ENCODE assay signal across 12 cellular contexts in genomic region chr16:48498761-48499600, GRCh38.
A peak's percentile ranks its signal among the peaks of the same experiment; 100 is the strongest.
DNase-seq lines count a peak whose midpoint lies in the region; ATAC-seq and TF ChIP-seq lines count a peak whose summit lies in the region.
"Had no signal": no experiment of that assay in that cellular context is flagged by ENCODE, and none has a peak within 500 bp of the region (broad histone marks: within the 10 kb centered on the region; RNA-seq: fewer than 3 reads in every experiment).

No MANE protein-coding gene starts in this region.

- peaks cover 0 to 24% of the 10 kb centered on the region in 2 donors for H3K4me1 ChIP-seq in ascending aorta
- peaks cover 0 to 37% of the 10 kb centered on the region in 2 donors for H3K4me1 ChIP-seq in right atrium auricular region

- peaks cover 0 to 8% (median 0%) of the 10 kb centered on the region in 9 donors for H3K9me3 Mint-ChIP-seq in naive thymus-derived CD8-positive, alpha-beta T cell

- H3K4me3 ChIP-seq in ascending aorta (no peak overlapping the region), right atrium auricular region (no peak overlapping the region)
- H3K4me3 ChIP-seq: HAP-1 had no signal

- TF ChIP-seq EP300 in Ishikawa (IDR thresholded peaks at IDR 0.05; ENCODE audit: borderline replicate concordance), result no peak

- H3K4me3 Mint-ChIP-seq in naive thymus-derived CD8-positive, alpha-beta T cell, result no peak overlapping the region
- H3K4me3 Mint-ChIP-seq: T-helper 17 cell had no signal

- H3K9me3 ChIP-seq in ascending aorta (no peaks in the 10 kb centered on the region), right atrium auricular region (peaks cover 0 to 7% of the 10 kb centered on the region in 2 donors)
- H3K9me3 ChIP-seq: HAP-1 had no signal

- no peak for ATAC-seq in naive thymus-derived CD8-positive, alpha-beta T cell
- ATAC-seq: T-helper 17 cell had no signal

- H3K36me3 ChIP-seq in ascending aorta (no peaks in the 10 kb centered on the region), right atrium auricular region (no peaks in the 10 kb centered on the region)
- H3K36me3 ChIP-seq: HAP-1 had no signal

- H3K27ac Mint-ChIP-seq in naive thymus-derived CD8-positive, alpha-beta T cell, result no peak overlapping the region
- H3K27ac Mint-ChIP-seq: T-helper 17 cell had no signal

- no peaks in the 10 kb centered on the region for H3K27me3 Mint-ChIP-seq in naive thymus-derived CD8-positive, alpha-beta T cell
- H3K27me3 Mint-ChIP-seq: T-helper 17 cell had no signal

- CTCF ChIA-PET in HEK293T (lab: Yijun Ruan, JAX), result interaction anchor here (0.6 kb wide), 1 partner anchor 57 kb away, joined by 3 read pairs; no protein-coding TSS in a partner anchor

- H3K36me3 Mint-ChIP-seq in naive thymus-derived CD8-positive, alpha-beta T cell, result no peaks in the 10 kb centered on the region

- peaks cover 0 to 2% (median under 1%) of the 10 kb centered on the region in 4 donors for H3K4me1 Mint-ChIP-seq in naive thymus-derived CD8-positive, alpha-beta T cell
- H3K4me1 Mint-ChIP-seq: T-helper 17 cell had no signal

- no peaks in the 10 kb centered on the region for H3K27me3 ChIP-seq in ascending aorta
- no peaks in the 10 kb centered on the region for H3K27me3 ChIP-seq in right atrium auricular region

- intact Hi-C loops in ascending aorta (cut with DNase I), result no loop called here

- H3K27ac ChIP-seq in ascending aorta, result peak overlapping the region; percentile 48 to 49
- H3K27ac ChIP-seq in right atrium auricular region, result peak overlapping the region; percentile 34 to 66

- POLR2A ChIA-PET in HEK293T (lab: Yijun Ruan, JAX), result interaction anchor here (1.9 kb wide), 1 partner anchor 113 kb away, joined by 6 read pairs; the partner anchor contains the start of gene SIAH1
- POLR2A ChIA-PET in naive thymus-derived CD8-positive, alpha-beta T cell (lab: Charles Lee), result no interaction called here

- DNase-seq in ascending aorta (ENCODE audit: low spot score in 2 of 2) (no peak), right atrium auricular region (ENCODE audit: low spot score) (peak; percentile 88), stromal cell of bone marrow (ENCODE audit: low read depth) (peak; percentile 36), HEK293T (ENCODE audit: extremely low spot score) (no peak), RPMI8226 (no peak)
- no peak for DNase-seq in effector CD8-positive, alpha-beta T cell (lab: John Stamatoyannopoulos, UW)
- no peak for DNase-seq in naive thymus-derived CD8-positive, alpha-beta T cell
- DNase-seq: activated naive CD4-positive, alpha-beta T cell treated with Interleukin-2 at 50 U/mL for 16 hours; KG1; T-helper 17 cell had no signal

- TF ChIP-seq CTCF in ascending aorta (IDR thresholded peaks at IDR 0.05), result no peak
- no peak for TF ChIP-seq CTCF in right atrium auricular region (IDR thresholded peaks at IDR 0.05)

- TF ChIP-seq RAD21 in Ishikawa (IDR thresholded peaks at IDR 0.05; ENCODE audit: low read depth), result no peak

TF ChIP-seq in Ishikawa, 13 proteins besides CTCF, POLR2A, EP300 and RAD21:
- TF ChIP-seq TAF1 (IDR thresholded peaks at IDR 0.05; ENCODE audit: low read depth) (no peak), CEBPB (IDR thresholded peaks at IDR 0.05) (peak; percentile 68)

TF ChIP-seq in HEK293T, 16 proteins besides CTCF, POLR2A, EP300 and RAD21:
- TF ChIP-seq NFRKB (IDR thresholded peaks at IDR 0.05) (no peak), FOXK2 (IDR thresholded peaks at IDR 0.05) (no peak), TARDBP (IDR thresholded peaks at IDR 0.05) (no peak), BHLHE40 (IDR thresholded peaks at IDR 0.05; ENCODE audit: borderline replicate concordance) (no peak), HDGF (IDR thresholded peaks at IDR 0.05; ENCODE audit: borderline replicate concordance) (no peak), PKNOX1 (IDR thresholded peaks at IDR 0.05) (no peak)

Comparison
In these comparisons a context has a peak if more than half of its experiments do, and no peak if none do; other contexts are left out.
1. DNase-seq: peak in right atrium auricular region (single experiment) and stromal cell of bone marrow (single experiment); none in ascending aorta (0 of 2), HEK293T (single experiment), effector CD8-positive, alpha-beta T cell (single experiment), naive thymus-derived CD8-positive, alpha-beta T cell (0 of 10) and RPMI8226 (single experiment).